In genomic region chr3:64441861-64442260, GRCh38 we compare ENCODE assay signal across 23 cellular contexts.
DNase-seq lines count a peak whose midpoint lies in the region; ATAC-seq, FAIRE-seq and TF ChIP-seq lines count a peak whose summit lies in the region.
"Had no signal": no experiment of that assay in that cellular context is flagged by ENCODE, and none has a peak within 500 bp of the region (broad histone marks: within the 10 kb centered on the region; RNA-seq: fewer than 3 reads in every experiment).

No MANE protein-coding gene starts in this region.

- FAIRE-seq in kidney (lab: Jason Lieb, UNC) = no peak

- ATAC-seq in HG03095 (IDR thresholded peaks at IDR 0.05; ENCODE audit: unreplicated experiment) = no peak
- ATAC-seq: CD8-positive, alpha-beta T cell; gastroesophageal sphincter; natural killer cell treated with Interleukin-12 subunit alpha and Interleukin-12 subunit beta and Interleukin-15 and Interleukin-18, amount 100 ng/mL, for 72 hours had no signal

- H3K27me3 Mint-ChIP-seq in progenitor cell of endocrine pancreas = peaks cover 11% of the 10 kb centered on the region

- H3K4me3 Mint-ChIP-seq in progenitor cell of endocrine pancreas (ENCODE audit: low read depth) = peak overlapping the region; percentile 3
- H3K4me3 Mint-ChIP-seq: activated naive CD8-positive, alpha-beta T cell treated with anti-CD3 and anti-CD28 coated beads, Interleukin-2, amount 10 ng/mL, durations not matched to agents 7 days and 5 days; CD8-positive, alpha-beta T cell; natural killer cell treated with Interleukin-12 subunit alpha and Interleukin-12 subunit beta and Interleukin-15 and Interleukin-18, amount 100 ng/mL, for 72 hours; T-helper 2 cell treated with Interferon-gamma antibody and Interleukin-4, amounts not matched to agents 5 μg/mL and 100 μg/mL, for 36 hours had no signal

- peak overlapping the region in 1 of 2 donors; percentile 20 for H3K9ac ChIP-seq in kidney (ENCODE audit: low read length in 2 of 2)

- no peaks in the 10 kb centered on the region for H3K36me3 Mint-ChIP-seq in progenitor cell of endocrine pancreas (ENCODE audit: insufficient read depth)
- H3K36me3 Mint-ChIP-seq: activated naive CD8-positive, alpha-beta T cell treated with anti-CD3 and anti-CD28 coated beads, Interleukin-2, amount 10 ng/mL, durations not matched to agents 7 days and 5 days; CD8-positive, alpha-beta T cell; natural killer cell treated with Interleukin-12 subunit alpha and Interleukin-12 subunit beta and Interleukin-15 and Interleukin-18, amount 100 ng/mL, for 72 hours had no signal

- H3K4me3 ChIP-seq in HEK293 (ENCODE audit: low read depth, low read length) (no peak overlapping the region), kidney (ENCODE audit: low read length in 2 of 2) (no peak overlapping the region)
- H3K4me3 ChIP-seq: esophagus muscularis mucosa, gastroesophageal sphincter, sigmoid colon, vagina had no signal

- DNase-seq in NCI-H69 (lab: John Stamatoyannopoulos, UW) (peak; percentile 68), kidney (no peak), progenitor cell of endocrine pancreas (ENCODE audit: low spot score, unreplicated experiment) (no peak), anterior cingulate cortex (lab: John Stamatoyannopoulos, UW) (no peak), substantia nigra (lab: John Stamatoyannopoulos, UW) (no peak)
- DNase-seq: activated CD4-positive, alpha-beta T cell treated with anti-CD3 and anti-CD28 coated beads, Interleukin-2, amount 50 U/mL, for 4 hours; activated naive CD8-positive, alpha-beta T cell treated with anti-CD3 and anti-CD28 coated beads, Interleukin-2, amount 10 ng/mL, durations not matched to agents 7 days and 5 days; CD8-positive, alpha-beta T cell; DMS153; GF-D8; mesendoderm; NCI-H1092 treated with DMSO at 0.1 percent for 48 hours; NCI-H526; posterior cingulate gyrus; sigmoid colon had no signal

- POLR2A ChIA-PET in HEK293 (lab: Yijun Ruan, JAX) = no interaction called here

- peak overlapping the region; percentile 9 for H3K27ac Mint-ChIP-seq in progenitor cell of endocrine pancreas
- H3K27ac Mint-ChIP-seq: activated naive CD8-positive, alpha-beta T cell treated with anti-CD3 and anti-CD28 coated beads, Interleukin-2, amount 10 ng/mL, durations not matched to agents 7 days and 5 days; CD8-positive, alpha-beta T cell; natural killer cell treated with Interleukin-12 subunit alpha and Interleukin-12 subunit beta and Interleukin-15 and Interleukin-18, amount 100 ng/mL, for 72 hours; T-helper 2 cell treated with Interferon-gamma antibody and Interleukin-4, amounts not matched to agents 5 μg/mL and 100 μg/mL, for 36 hours had no signal

- H3K36me3 ChIP-seq in HEK293 (ENCODE audit: control insufficient read depth in 2 of 2, insufficient read depth in 1 of 2, low read length in 2 of 2) (no peaks in the 10 kb centered on the region), kidney (ENCODE audit: control insufficient read depth in 1 of 2, insufficient read depth in 2 of 2, low read length in 2 of 2) (no peaks in the 10 kb centered on the region)
- H3K36me3 ChIP-seq: esophagus muscularis mucosa, gastroesophageal sphincter, sigmoid colon, vagina had no signal

- H3K27ac ChIP-seq in HEK293 (ENCODE audit: extremely low read depth, low read depth, low read length) (no peak overlapping the region), kidney (ENCODE audit: low read depth in 2 of 2, low read length in 2 of 2) (peak overlapping the region; percentile 56 to 78), substantia nigra (ENCODE audit: low read depth, low read length, poor library complexity, severe bottlenecking) (no peak overlapping the region)
- H3K27ac ChIP-seq: esophagus muscularis mucosa, gastroesophageal sphincter, sigmoid colon, vagina, VCaP had no signal

- H3K9me3 ChIP-seq in HEK293 (ENCODE audit: control insufficient read depth, insufficient read depth, low read depth, low read length) (no peaks in the 10 kb centered on the region), kidney (ENCODE audit: control insufficient read depth in 1 of 2, low read length in 2 of 2) (no peaks in the 10 kb centered on the region)
- H3K9me3 ChIP-seq: esophagus muscularis mucosa, gastroesophageal sphincter, sigmoid colon, vagina had no signal

- H3K4me1 Mint-ChIP-seq in progenitor cell of endocrine pancreas (ENCODE audit: low read depth) = peaks cover 54% of the 10 kb centered on the region

- intact Hi-C loops in kidney (cut with DNase I) = no loop called here

- H3K4me1 ChIP-seq in HEK293 (ENCODE audit: control insufficient read depth, insufficient read depth, low read length) = peaks cover 16% of the 10 kb centered on the region
- H3K4me1 ChIP-seq in kidney (ENCODE audit: control insufficient read depth in 1 of 2, insufficient read depth in 1 of 2, low read depth in 1 of 2, low read length in 2 of 2) = peaks cover 16 to 32% of the 10 kb centered on the region in 2 donors

- TF ChIP-seq CTCF in HEK293 (tag by site-specific recombination; IDR thresholded peaks at IDR 0.05) (no peak), kidney (IDR thresholded peaks at IDR 0.05; ENCODE audit: borderline replicate concordance, extremely low read depth, insufficient read depth) (no peak), progenitor cell of endocrine pancreas (IDR thresholded peaks at IDR 0.05; ENCODE audit: unreplicated experiment) (no peak)

- no peaks in the 10 kb centered on the region for H3K9me3 Mint-ChIP-seq in progenitor cell of endocrine pancreas (ENCODE audit: low read depth)
- H3K9me3 Mint-ChIP-seq: activated naive CD8-positive, alpha-beta T cell treated with anti-CD3 and anti-CD28 coated beads, Interleukin-2, amount 10 ng/mL, durations not matched to agents 7 days and 5 days; CD8-positive, alpha-beta T cell; T-helper 2 cell treated with Interferon-gamma antibody and Interleukin-4, amounts not matched to agents 5 μg/mL and 100 μg/mL, for 36 hours had no signal

- CTCF ChIA-PET in HEK293 (lab: Yijun Ruan, JAX) = interaction anchor here (0.6 kb wide), 1 partner anchor 44 kb away, joined by 3 read pairs; no protein-coding TSS in a partner anchor

TF ChIP-seq in HEK293, 187 proteins besides CTCF, POLR2A, EP300 and RAD21:
- TF ChIP-seq ZBTB21 (tag by site-specific recombination; IDR thresholded peaks at IDR 0.05) (peak; percentile 81), ZNF449 (tag by site-specific recombination; IDR thresholded peaks at IDR 0.05) (no peak), ZIC2 (tag by site-specific recombination; IDR thresholded peaks at IDR 0.05) (peak; percentile 34; the same call in 1 of the 2 replicates), ZNF629 (tag by site-specific recombination; IDR thresholded peaks at IDR 0.05) (peak; percentile 78), ZBTB17 (tag by site-specific recombination; IDR thresholded peaks at IDR 0.05) (0 out of 2 replicates have a peak, but pooled peaks have one; percentile 19), FEZF1 (tag by site-specific recombination; IDR thresholded peaks at IDR 0.05) (no peak)

Comparison
In these comparisons a context has a peak if more than half of its experiments do, and no peak if none do; other contexts are left out.
1. H3K27ac ChIP-seq: peak in kidney (2 of 2); none in HEK293 (single experiment) and substantia nigra (single experiment).